18 cellular contexts compared by ENCODE assay signal in the genomic region with DNA sequence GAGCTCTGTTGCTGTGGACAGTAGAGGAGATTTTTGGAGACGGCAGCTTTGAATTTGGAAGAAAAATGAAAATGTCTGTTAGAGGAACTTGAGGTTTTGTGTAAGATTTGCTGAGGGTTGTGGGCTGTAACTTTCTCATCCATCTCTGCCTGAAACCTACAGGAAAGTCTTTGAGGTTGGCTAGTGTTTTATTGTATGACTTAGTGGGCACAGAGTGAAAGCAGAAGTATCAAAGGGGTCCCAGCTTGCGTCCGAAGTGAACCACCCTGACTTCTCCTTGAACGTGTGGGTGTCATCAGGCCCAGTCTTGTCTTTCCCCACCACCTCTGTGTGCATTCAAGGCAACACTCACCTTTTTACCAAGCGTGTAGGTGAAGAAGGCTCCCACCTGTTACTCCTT.
DNase-seq lines count a peak whose midpoint lies in the region; ATAC-seq, FAIRE-seq and TF ChIP-seq lines count a peak whose summit lies in the region.
"Had no signal": no experiment of that assay in that cellular context is flagged by ENCODE, and none has a peak within 500 bp of the region (broad histone marks: within the 10 kb centered on the region; RNA-seq: fewer than 3 reads in every experiment).

No MANE protein-coding gene starts in this region.

- ATAC-seq in activated T-cell treated with anti-CD3 and anti-CD28 coated beads, Interleukin-2, amount 50 U/mL, for 72 hours (replicated peaks in 1 of 2), result peak; percentile 52 to 71
- ATAC-seq in HG02973 (IDR thresholded peaks at IDR 0.05; ENCODE audit: unreplicated experiment) (peak; percentile 50), thoracic aorta (ENCODE audit: insufficient number of reproducible peaks, low FRiP score, low read depth) (peak; percentile 31), left ventricle myocardium superior (no peak)
- ATAC-seq: A549 had no signal

- H3K4me3 Mint-ChIP-seq in activated T-cell treated with anti-CD3 and anti-CD28 coated beads, Interleukin-2, amount 50 U/mL, for 72 hours, result peak overlapping the region in 1 of 2 donors; percentile 1
- H3K4me3 Mint-ChIP-seq: mesothelial cell of epicardium had no signal

- H3K27me3 ChIP-seq in OCI-LY3 (ENCODE audit: low read depth, low read length) (peaks cover 2% of the 10 kb centered on the region; the same call in 1 of the 2 replicates), thoracic aorta (replicated peaks; ENCODE audit: insufficient read depth) (no peaks in the 10 kb centered on the region)
- H3K27me3 ChIP-seq: MG63, ovary, spleen had no signal

- H3K4me2 ChIP-seq in OCI-LY3 (ENCODE audit: low read length), result peak overlapping the region; percentile 13
- H3K4me2 ChIP-seq: A549, SK-N-SH had no signal

- FAIRE-seq in frontal cortex (lab: Jason Lieb, UNC), result no peak
- FAIRE-seq: A549 had no signal

- H4K20me1 ChIP-seq in OCI-LY3 (ENCODE audit: insufficient read depth, low read length), result no peaks in the 10 kb centered on the region

- peaks cover 5% of the 10 kb centered on the region for H3K27me3 Mint-ChIP-seq in activated T-cell treated with anti-CD3 and anti-CD28 coated beads, Interleukin-2, amount 50 U/mL, for 72 hours (ENCODE audit: low read depth)

- H3K36me3 Mint-ChIP-seq in activated T-cell treated with anti-CD3 and anti-CD28 coated beads, Interleukin-2, amount 50 U/mL, for 72 hours (ENCODE audit: insufficient read depth in 2 of 2), result no peaks in the 10 kb centered on the region
- H3K36me3 Mint-ChIP-seq: mesothelial cell of epicardium had no signal

- no peaks in the 10 kb centered on the region for H3K9me3 ChIP-seq in OCI-LY3 (ENCODE audit: insufficient read depth, low read length)
- no peaks in the 10 kb centered on the region for H3K9me3 ChIP-seq in thoracic aorta
- H3K9me3 ChIP-seq: A549, MG63, ovary, SK-N-SH, spleen had no signal

- TF ChIP-seq CTCF in OCI-LY3 (IDR thresholded peaks at IDR 0.05; ENCODE audit: low read depth, low read length) (no peak), thoracic aorta (IDR thresholded peaks at IDR 0.05) (no peak)

- H3K27ac Mint-ChIP-seq in activated T-cell treated with anti-CD3 and anti-CD28 coated beads, Interleukin-2, amount 50 U/mL, for 72 hours, result no peak overlapping the region
- H3K27ac Mint-ChIP-seq: mesothelial cell of epicardium had no signal

- H3K9ac ChIP-seq in OCI-LY3 (ENCODE audit: low read length), result no peak overlapping the region
- H3K9ac ChIP-seq: SK-N-SH had no signal

- no peaks in the 10 kb centered on the region for H3K79me2 ChIP-seq in OCI-LY3 (ENCODE audit: low read length)

- no peaks in the 10 kb centered on the region for H3K9me3 Mint-ChIP-seq in activated T-cell treated with anti-CD3 and anti-CD28 coated beads, Interleukin-2, amount 50 U/mL, for 72 hours
- H3K9me3 Mint-ChIP-seq: mesothelial cell of epicardium had no signal

- H3K27ac ChIP-seq in OCI-LY3 (ENCODE audit: low read length), result no peak overlapping the region
- H3K27ac ChIP-seq in thoracic aorta, result no peak overlapping the region
- H3K27ac ChIP-seq in caudate nucleus (ENCODE audit: low read depth, low read length), result no peak overlapping the region
- H3K27ac ChIP-seq: A549, ovary, spleen, WERI-Rb-1 had no signal

- peaks cover 15% of the 10 kb centered on the region for H3K4me1 ChIP-seq in OCI-LY3 (ENCODE audit: low read length)
- H3K4me1 ChIP-seq in thoracic aorta (ENCODE audit: control insufficient read depth in 1 of 2, low read depth in 2 of 2), result no peaks in the 10 kb centered on the region
- H3K4me1 ChIP-seq: A549 had no signal

- H2AFZ ChIP-seq in OCI-LY3 (ENCODE audit: low read depth, low read length), result no peak overlapping the region

- H3K36me3 ChIP-seq in OCI-LY3 (replicated peaks; ENCODE audit: low read depth, low read length), result no peaks in the 10 kb centered on the region
- H3K36me3 ChIP-seq in thoracic aorta, result no peaks in the 10 kb centered on the region
- H3K36me3 ChIP-seq: MG63, ovary, spleen, WERI-Rb-1 had no signal

- H3K4me1 Mint-ChIP-seq in activated T-cell treated with anti-CD3 and anti-CD28 coated beads, Interleukin-2, amount 50 U/mL, for 72 hours (ENCODE audit: low read depth), result peaks cover 40% of the 10 kb centered on the region
- H3K4me1 Mint-ChIP-seq: mesothelial cell of epicardium had no signal

- intact Hi-C loops in left ventricle myocardium superior (cut with micrococcal nuclease), result no loop called here

- DNase-seq in activated T-cell treated with anti-CD3 and anti-CD28 coated beads, Interleukin-2, amount 50 U/mL, for 72 hours, result no peak
- DNase-seq in activated T-cell treated with anti-CD3 and anti-CD28 coated beads for 4 hours (no peak), thoracic aorta (ENCODE audit: low spot score) (no peak), frontal cortex (ENCODE audit: low spot score in 2 of 2) (no peak), caudate nucleus (lab: John Stamatoyannopoulos, UW) (no peak), left ventricle myocardium superior (no peak)
- DNase-seq: GDM1; MG63; NCI-H2171 treated with DMSO at 0.1 percent for 48 hours; NK-92 treated with Interleukin-12 subunit alpha and Interleukin-12 subunit beta, amount 100 ng/mL, for 24 hours; ovary; SK-N-SH; spleen; WERI-Rb-1 had no signal

- H3K4me3 ChIP-seq in OCI-LY3 (ENCODE audit: low read length), result no peak overlapping the region
- H3K4me3 ChIP-seq in thoracic aorta, result no peak overlapping the region
- H3K4me3 ChIP-seq: A549, MG63, ovary, spleen had no signal
